In genomic region chr19:1270854-1271527, GRCh38 we compare ENCODE assay signal across 9 cellular contexts. TPM values are rescaled to one million over a fixed set of nuclear protein-coding genes. Genes with fewer than 3 reads are reported as not detected.
DNase-seq lines count a peak whose midpoint lies in the region; ATAC-seq and TF ChIP-seq lines count a peak whose summit lies in the region.
"Had no signal": no experiment of that assay in that cellular context is flagged by ENCODE, and none has a peak within 500 bp of the region (broad histone marks: within the 10 kb centered on the region; RNA-seq: fewer than 3 reads in every experiment).

No MANE protein-coding gene starts in this region.

- H3K4me3 Mint-ChIP-seq in activated naive CD4-positive, alpha-beta T cell treated with anti-CD3 and anti-CD28 coated beads for 36 hours = peak overlapping the region; percentile 87
- H3K4me3 Mint-ChIP-seq in type B pancreatic cell = peak overlapping the region; percentile 89

- no peaks in the 10 kb centered on the region for H3K27me3 ChIP-seq in ascending aorta
- no peaks in the 10 kb centered on the region for H3K27me3 ChIP-seq in lower lobe of right lung (ENCODE audit: low read depth)

- H3K9me3 ChIP-seq in ascending aorta = no peaks in the 10 kb centered on the region
- H3K9me3 ChIP-seq in lower lobe of right lung = no peaks in the 10 kb centered on the region

- peaks cover 43 to 44% of the 10 kb centered on the region in 2 donors for H3K36me3 ChIP-seq in ascending aorta
- H3K36me3 ChIP-seq in lower lobe of right lung = peaks cover 49% of the 10 kb centered on the region

- ATAC-seq in lower lobe of right lung (no peak), HG03108 (IDR thresholded peaks at IDR 0.05; ENCODE audit: unreplicated experiment) (no peak)

- peaks cover 60% of the 10 kb centered on the region for H3K4me1 Mint-ChIP-seq in activated naive CD4-positive, alpha-beta T cell treated with anti-CD3 and anti-CD28 coated beads for 36 hours (ENCODE audit: low read depth)
- H3K4me1 Mint-ChIP-seq in type B pancreatic cell (ENCODE audit: unreplicated experiment) = peaks cover 32% of the 10 kb centered on the region

- H3K4me1 ChIP-seq in ascending aorta (peaks cover 38 to 71% of the 10 kb centered on the region in 2 donors), lower lobe of right lung (peaks cover 85% of the 10 kb centered on the region)

- no peaks in the 10 kb centered on the region for H3K9me3 Mint-ChIP-seq in activated naive CD4-positive, alpha-beta T cell treated with anti-CD3 and anti-CD28 coated beads for 36 hours
- H3K9me3 Mint-ChIP-seq in type B pancreatic cell = no peaks in the 10 kb centered on the region

- H3K27me3 Mint-ChIP-seq in activated naive CD4-positive, alpha-beta T cell treated with anti-CD3 and anti-CD28 coated beads for 36 hours (ENCODE audit: low read depth) = no peaks in the 10 kb centered on the region
- H3K27me3 Mint-ChIP-seq in type B pancreatic cell = peaks cover 3% of the 10 kb centered on the region

- no peak for DNase-seq in activated naive CD4-positive, alpha-beta T cell treated with anti-CD3 and anti-CD28 coated beads for 36 hours
- DNase-seq in activated naive CD4-positive, alpha-beta T cell treated with Interleukin-2 at 50 U/mL for 16 hours = no peak
- DNase-seq in ascending aorta (ENCODE audit: low spot score in 2 of 2) = no peak
- no peak for DNase-seq in lower lobe of right lung
- DNase-seq in type B pancreatic cell (ENCODE audit: extremely low spot score, unreplicated experiment) = no peak
- DNase-seq in erythroblast (lab: John Stamatoyannopoulos, UW) = no peak
- DNase-seq in NCI-H345 (lab: John Stamatoyannopoulos, UW) = no peak

- H3K36me3 Mint-ChIP-seq in activated naive CD4-positive, alpha-beta T cell treated with anti-CD3 and anti-CD28 coated beads for 36 hours (ENCODE audit: low read depth) = peaks cover 42% of the 10 kb centered on the region
- peaks cover 17% of the 10 kb centered on the region for H3K36me3 Mint-ChIP-seq in type B pancreatic cell

- CTCF ChIA-PET in activated naive CD4-positive, alpha-beta T cell treated with anti-CD3 and anti-CD28 coated beads for 36 hours (lab: Charles Lee) = interaction anchor here (3.7 kb wide), 1 partner anchor 27 kb away, joined by 25 read pairs; no protein-coding TSS in a partner anchor

- H3K4me3 ChIP-seq in ascending aorta (peak overlapping the region; percentile 71 to 88), lower lobe of right lung (peak overlapping the region; percentile 94)

- H3K27ac Mint-ChIP-seq in activated naive CD4-positive, alpha-beta T cell treated with anti-CD3 and anti-CD28 coated beads for 36 hours = peak overlapping the region; percentile 83
- H3K27ac Mint-ChIP-seq in type B pancreatic cell = peak overlapping the region; percentile 90

- no peak for TF ChIP-seq POLR2A in erythroblast (IDR thresholded peaks at IDR 0.05; ENCODE audit: low read length)

- H3K27ac ChIP-seq in ascending aorta (peak overlapping the region; percentile 94 to 95), lower lobe of right lung (peak overlapping the region; percentile 99)

- intact Hi-C loops in activated naive CD4-positive, alpha-beta T cell treated with anti-CD3 and anti-CD28 coated beads for 36 hours (cut with micrococcal nuclease) = loop anchor here (10.0 kb wide), 1 partner anchor 324 kb away; the partner anchor contains the start of gene MBD3
- intact Hi-C loops in ascending aorta (cut with DNase I) = no loop called here
- intact Hi-C loops in lower lobe of right lung (cut with DNase I) = no loop called here

- TF ChIP-seq CTCF in ascending aorta (IDR thresholded peaks at IDR 0.05) (no peak), lower lobe of right lung (IDR thresholded peaks at IDR 0.05) (no peak), type B pancreatic cell (conservative IDR thresholded peaks at IDR 0.05) (no peak)

RNA-seq across cellular contexts. Expression of gene CIRBP, which starts 1.9 kb away (rescaled TPM):
- 100 to 1,000 TPM; 167 to 183 TPM for total RNA-seq in activated naive CD4-positive, alpha-beta T cell treated with anti-CD3 and anti-CD28 coated beads for 36 hours
- total RNA-seq in ascending aorta = 442 TPM
- total RNA-seq in lower lobe of right lung = 352 TPM
- 316 and 421 TPM in 2 replicates for total RNA-seq in type B pancreatic cell (ENCODE audit: low replicate concordance)

RNA-seq across cellular contexts. Expression of gene FAM174C, which starts 4.3 kb away (rescaled TPM):
- 10 to 100 TPM; 62.8 to 65.3 TPM for total RNA-seq in activated naive CD4-positive, alpha-beta T cell treated with anti-CD3 and anti-CD28 coated beads for 36 hours
- 156 TPM for total RNA-seq in ascending aorta
- total RNA-seq in lower lobe of right lung = 43.5 TPM
- total RNA-seq in type B pancreatic cell (ENCODE audit: low replicate concordance) = 30.6 and 36.4 TPM in 2 replicates

RNA-seq across cellular contexts. Expression of gene EFNA2, which starts 14.7 kb away (rescaled TPM):
- total RNA-seq in activated naive CD4-positive, alpha-beta T cell treated with anti-CD3 and anti-CD28 coated beads for 36 hours = not detected
- total RNA-seq in ascending aorta (not detected), lower lobe of right lung (not detected), type B pancreatic cell (ENCODE audit: low replicate concordance) (5.1 and 17.6 TPM in 2 replicates)
- total RNA-seq: LHCN-M2 had no signal

RNA-seq across cellular contexts. Expression of gene MIDN, which starts 22.6 kb away (rescaled TPM):
- 10 to 100 TPM; 50.1 to 52.9 TPM for total RNA-seq in activated naive CD4-positive, alpha-beta T cell treated with anti-CD3 and anti-CD28 coated beads for 36 hours
- total RNA-seq in ascending aorta (307 TPM), lower lobe of right lung (76.3 TPM), type B pancreatic cell (ENCODE audit: low replicate concordance) (122 and 127 TPM in 2 replicates)

RNA-seq across cellular contexts. Expression of gene ATP5F1D, which starts 29.4 kb away (rescaled TPM):
- 100 to 1,000 TPM; 153 TPM for total RNA-seq in activated naive CD4-positive, alpha-beta T cell treated with anti-CD3 and anti-CD28 coated beads for 36 hours
- total RNA-seq in ascending aorta (232 TPM), lower lobe of right lung (116 TPM), type B pancreatic cell (ENCODE audit: low replicate concordance) (165 and 197 TPM in 2 replicates)
